In the genomic region with DNA sequence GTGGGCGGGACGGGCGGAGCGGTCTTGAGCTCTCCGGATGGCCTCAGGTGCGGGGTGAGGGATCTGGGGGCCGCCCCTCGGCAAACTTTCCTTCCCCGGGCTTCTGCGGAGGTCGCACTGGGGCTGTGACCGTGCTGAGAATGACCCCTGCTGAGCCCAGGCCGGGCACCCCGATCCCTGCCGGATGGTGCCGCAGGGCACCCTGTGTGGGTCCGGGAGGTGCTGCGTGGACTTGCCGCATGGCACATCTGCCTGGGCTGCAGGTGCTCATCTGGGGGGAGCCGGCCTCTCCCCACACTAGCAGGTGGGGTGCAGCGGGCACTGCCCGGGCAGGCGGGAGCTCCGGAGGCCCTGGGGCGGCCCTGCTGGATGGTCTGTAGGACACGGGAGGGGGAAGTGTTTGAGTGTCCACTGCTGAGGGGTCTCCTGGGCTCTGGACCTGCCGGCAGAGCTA, we compare ENCODE assay signal across 2 cellular contexts.
A peak's percentile ranks its signal among the peaks of the same experiment; 100 is the strongest.
TF ChIP-seq lines count a peak whose summit lies in the region.

No MANE protein-coding gene starts in this region.

TF ChIP-seq in GM23338, 12 proteins besides CTCF, POLR2A, EP300 and RAD21 (continues in another document):
- TF ChIP-seq, protein P1, sequence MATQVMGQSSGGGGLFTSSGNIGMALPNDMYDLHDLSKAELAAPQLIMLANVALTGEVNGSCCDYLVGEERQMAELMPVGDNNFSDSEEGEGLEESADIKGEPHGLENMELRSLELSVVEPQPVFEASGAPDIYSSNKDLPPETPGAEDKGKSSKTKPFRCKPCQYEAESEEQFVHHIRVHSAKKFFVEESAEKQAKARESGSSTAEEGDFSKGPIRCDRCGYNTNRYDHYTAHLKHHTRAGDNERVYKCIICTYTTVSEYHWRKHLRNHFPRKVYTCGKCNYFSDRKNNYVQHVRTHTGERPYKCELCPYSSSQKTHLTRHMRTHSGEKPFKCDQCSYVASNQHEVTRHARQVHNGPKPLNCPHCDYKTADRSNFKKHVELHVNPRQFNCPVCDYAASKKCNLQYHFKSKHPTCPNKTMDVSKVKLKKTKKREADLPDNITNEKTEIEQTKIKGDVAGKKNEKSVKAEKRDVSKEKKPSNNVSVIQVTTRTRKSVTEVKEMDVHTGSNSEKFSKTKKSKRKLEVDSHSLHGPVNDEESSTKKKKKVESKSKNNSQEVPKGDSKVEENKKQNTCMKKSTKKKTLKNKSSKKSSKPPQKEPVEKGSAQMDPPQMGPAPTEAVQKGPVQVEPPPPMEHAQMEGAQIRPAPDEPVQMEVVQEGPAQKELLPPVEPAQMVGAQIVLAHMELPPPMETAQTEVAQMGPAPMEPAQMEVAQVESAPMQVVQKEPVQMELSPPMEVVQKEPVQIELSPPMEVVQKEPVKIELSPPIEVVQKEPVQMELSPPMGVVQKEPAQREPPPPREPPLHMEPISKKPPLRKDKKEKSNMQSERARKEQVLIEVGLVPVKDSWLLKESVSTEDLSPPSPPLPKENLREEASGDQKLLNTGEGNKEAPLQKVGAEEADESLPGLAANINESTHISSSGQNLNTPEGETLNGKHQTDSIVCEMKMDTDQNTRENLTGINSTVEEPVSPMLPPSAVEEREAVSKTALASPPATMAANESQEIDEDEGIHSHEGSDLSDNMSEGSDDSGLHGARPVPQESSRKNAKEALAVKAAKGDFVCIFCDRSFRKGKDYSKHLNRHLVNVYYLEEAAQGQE (IDR thresholded peaks at IDR 0.05; ENCODE audit: unreplicated experiment): no peak
- TF ChIP-seq, protein P2, sequence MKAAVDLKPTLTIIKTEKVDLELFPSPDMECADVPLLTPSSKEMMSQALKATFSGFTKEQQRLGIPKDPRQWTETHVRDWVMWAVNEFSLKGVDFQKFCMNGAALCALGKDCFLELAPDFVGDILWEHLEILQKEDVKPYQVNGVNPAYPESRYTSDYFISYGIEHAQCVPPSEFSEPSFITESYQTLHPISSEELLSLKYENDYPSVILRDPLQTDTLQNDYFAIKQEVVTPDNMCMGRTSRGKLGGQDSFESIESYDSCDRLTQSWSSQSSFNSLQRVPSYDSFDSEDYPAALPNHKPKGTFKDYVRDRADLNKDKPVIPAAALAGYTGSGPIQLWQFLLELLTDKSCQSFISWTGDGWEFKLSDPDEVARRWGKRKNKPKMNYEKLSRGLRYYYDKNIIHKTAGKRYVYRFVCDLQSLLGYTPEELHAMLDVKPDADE (IDR thresholded peaks at IDR 0.05): no peak
- TF ChIP-seq EZH2 (IDR thresholded peaks at IDR 0.05; ENCODE audit: low read depth, unreplicated experiment) (no peak), NANOG (IDR thresholded peaks at IDR 0.05; ENCODE audit: borderline replicate concordance) (no peak), CREB1 (CRISPR knock-in tag; IDR thresholded peaks at IDR 0.05; ENCODE audit: low read depth) (no peak), JUNB (IDR thresholded peaks at IDR 0.05; ENCODE audit: unreplicated experiment) (no peak), ZNF114 (CRISPR knock-in tag; IDR thresholded peaks at IDR 0.05) (no peak), ZNF331 (CRISPR knock-in tag; IDR thresholded peaks at IDR 0.05; ENCODE audit: low read depth) (no peak), STAT1 (IDR thresholded peaks at IDR 0.05; ENCODE audit: unreplicated experiment) (no peak)
- TF ChIP-seq, protein P3, sequence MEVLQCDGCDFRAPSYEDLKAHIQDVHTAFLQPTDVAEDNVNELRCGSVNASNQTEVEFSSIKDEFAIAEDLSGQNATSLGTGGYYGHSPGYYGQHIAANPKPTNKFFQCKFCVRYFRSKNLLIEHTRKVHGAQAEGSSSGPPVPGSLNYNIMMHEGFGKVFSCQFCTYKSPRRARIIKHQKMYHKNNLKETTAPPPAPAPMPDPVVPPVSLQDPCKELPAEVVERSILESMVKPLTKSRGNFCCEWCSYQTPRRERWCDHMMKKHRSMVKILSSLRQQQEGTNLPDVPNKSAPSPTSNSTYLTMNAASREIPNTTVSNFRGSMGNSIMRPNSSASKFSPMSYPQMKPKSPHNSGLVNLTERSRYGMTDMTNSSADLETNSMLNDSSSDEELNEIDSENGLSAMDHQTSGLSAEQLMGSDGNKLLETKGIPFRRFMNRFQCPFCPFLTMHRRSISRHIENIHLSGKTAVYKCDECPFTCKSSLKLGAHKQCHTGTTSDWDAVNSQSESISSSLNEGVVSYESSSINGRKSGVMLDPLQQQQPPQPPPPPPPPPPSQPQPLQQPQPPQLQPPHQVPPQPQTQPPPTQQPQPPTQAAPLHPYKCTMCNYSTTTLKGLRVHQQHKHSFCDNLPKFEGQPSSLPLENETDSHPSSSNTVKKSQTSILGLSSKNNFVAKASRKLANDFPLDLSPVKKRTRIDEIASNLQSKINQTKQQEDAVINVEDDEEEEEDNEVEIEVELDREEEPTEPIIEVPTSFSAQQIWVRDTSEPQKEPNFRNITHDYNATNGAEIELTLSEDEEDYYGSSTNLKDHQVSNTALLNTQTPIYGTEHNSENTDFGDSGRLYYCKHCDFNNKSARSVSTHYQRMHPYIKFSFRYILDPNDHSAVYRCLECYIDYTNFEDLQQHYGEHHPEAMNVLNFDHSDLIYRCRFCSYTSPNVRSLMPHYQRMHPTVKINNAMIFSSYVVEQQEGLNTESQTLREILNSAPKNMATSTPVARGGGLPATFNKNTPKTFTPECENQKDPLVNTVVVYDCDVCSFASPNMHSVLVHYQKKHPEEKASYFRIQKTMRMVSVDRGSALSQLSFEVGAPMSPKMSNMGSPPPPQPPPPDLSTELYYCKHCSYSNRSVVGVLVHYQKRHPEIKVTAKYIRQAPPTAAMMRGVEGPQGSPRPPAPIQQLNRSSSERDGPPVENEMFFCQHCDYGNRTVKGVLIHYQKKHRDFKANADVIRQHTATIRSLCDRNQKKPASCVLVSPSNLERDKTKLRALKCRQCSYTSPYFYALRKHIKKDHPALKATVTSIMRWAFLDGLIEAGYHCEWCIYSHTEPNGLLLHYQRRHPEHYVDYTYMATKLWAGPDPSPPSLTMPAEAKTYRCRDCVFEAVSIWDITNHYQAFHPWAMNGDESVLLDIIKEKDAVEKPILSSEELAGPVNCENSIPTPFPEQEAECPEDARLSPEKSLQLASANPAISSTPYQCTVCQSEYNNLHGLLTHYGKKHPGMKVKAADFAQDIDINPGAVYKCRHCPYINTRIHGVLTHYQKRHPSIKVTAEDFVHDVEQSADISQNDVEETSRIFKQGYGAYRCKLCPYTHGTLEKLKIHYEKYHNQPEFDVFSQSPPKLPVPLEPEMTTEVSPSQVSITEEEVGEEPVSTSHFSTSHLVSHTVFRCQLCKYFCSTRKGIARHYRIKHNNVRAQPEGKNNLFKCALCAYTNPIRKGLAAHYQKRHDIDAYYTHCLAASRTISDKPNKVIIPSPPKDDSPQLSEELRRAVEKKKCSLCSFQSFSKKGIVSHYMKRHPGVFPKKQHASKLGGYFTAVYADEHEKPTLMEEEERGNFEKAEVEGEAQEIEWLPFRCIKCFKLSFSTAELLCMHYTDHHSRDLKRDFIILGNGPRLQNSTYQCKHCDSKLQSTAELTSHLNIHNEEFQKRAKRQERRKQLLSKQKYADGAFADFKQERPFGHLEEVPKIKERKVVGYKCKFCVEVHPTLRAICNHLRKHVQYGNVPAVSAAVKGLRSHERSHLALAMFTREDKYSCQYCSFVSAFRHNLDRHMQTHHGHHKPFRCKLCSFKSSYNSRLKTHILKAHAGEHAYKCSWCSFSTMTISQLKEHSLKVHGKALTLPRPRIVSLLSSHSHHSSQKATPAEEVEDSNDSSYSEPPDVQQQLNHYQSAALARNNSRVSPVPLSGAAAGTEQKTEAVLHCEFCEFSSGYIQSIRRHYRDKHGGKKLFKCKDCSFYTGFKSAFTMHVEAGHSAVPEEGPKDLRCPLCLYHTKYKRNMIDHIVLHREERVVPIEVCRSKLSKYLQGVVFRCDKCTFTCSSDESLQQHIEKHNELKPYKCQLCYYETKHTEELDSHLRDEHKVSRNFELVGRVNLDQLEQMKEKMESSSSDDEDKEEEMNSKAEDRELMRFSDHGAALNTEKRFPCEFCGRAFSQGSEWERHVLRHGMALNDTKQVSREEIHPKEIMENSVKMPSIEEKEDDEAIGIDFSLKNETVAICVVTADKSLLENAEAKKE (CRISPR knock-in tag; IDR thresholded peaks at IDR 0.05): no peak

TF ChIP-seq in WTC11, 78 proteins besides CTCF, POLR2A, EP300 and RAD21:
- TF ChIP-seq, protein P4, sequence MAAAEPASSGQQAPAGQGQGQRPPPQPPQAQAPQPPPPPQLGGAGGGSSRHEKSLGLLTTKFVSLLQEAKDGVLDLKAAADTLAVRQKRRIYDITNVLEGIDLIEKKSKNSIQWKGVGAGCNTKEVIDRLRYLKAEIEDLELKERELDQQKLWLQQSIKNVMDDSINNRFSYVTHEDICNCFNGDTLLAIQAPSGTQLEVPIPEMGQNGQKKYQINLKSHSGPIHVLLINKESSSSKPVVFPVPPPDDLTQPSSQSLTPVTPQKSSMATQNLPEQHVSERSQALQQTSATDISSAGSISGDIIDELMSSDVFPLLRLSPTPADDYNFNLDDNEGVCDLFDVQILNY (CRISPR knock-in tag; IDR thresholded peaks at IDR 0.05): peak; percentile 12; the same call in 1 of the 2 replicates
- TF ChIP-seq, protein P5, sequence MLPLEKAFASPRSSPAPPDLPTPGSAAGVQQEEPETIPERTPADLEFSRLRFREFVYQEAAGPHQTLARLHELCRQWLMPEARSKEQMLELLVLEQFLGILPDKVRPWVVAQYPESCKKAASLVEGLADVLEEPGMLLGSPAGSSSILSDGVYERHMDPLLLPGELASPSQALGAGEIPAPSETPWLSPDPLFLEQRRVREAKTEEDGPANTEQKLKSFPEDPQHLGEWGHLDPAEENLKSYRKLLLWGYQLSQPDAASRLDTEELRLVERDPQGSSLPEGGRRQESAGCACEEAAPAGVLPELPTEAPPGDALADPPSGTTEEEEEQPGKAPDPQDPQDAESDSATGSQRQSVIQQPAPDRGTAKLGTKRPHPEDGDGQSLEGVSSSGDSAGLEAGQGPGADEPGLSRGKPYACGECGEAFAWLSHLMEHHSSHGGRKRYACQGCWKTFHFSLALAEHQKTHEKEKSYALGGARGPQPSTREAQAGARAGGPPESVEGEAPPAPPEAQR (CRISPR knock-in tag; IDR thresholded peaks at IDR 0.05): no peak
- TF ChIP-seq NFATC4 (CRISPR knock-in tag; IDR thresholded peaks at IDR 0.05) (no peak), FOXK1 (CRISPR knock-in tag; IDR thresholded peaks at IDR 0.05) (no peak)
